1 cellular context compared by ENCODE assay signal in the genomic region with DNA sequence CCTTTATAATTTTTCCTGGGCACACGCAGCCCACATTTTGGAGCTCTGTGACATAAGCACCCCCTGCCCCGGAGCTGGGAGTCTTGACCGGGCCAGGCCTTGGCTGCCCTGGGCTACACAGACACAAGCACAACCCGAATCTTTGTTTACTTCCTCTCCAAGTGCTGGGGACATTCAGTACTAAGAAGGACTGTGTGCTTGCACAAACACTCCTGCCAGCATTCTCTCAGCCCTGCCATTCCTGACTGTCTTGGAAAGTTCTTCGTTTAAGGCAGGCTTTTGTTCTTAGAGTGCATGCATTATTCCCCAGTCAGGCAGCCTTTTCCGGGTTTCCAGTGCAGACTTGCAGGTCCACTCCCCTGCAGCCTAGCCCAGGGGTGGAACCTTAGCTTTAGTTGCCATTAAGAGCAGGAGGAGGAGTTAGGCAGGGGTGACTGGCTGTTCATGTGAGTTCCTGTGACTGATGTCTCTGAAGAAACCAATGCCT.
TF ChIP-seq lines count a peak whose summit lies in the region.

No MANE protein-coding gene starts in this region.

TF ChIP-seq in K562, 482 proteins besides CTCF, POLR2A, EP300 and RAD21 (continued from another document):
- TF ChIP-seq, protein P1, sequence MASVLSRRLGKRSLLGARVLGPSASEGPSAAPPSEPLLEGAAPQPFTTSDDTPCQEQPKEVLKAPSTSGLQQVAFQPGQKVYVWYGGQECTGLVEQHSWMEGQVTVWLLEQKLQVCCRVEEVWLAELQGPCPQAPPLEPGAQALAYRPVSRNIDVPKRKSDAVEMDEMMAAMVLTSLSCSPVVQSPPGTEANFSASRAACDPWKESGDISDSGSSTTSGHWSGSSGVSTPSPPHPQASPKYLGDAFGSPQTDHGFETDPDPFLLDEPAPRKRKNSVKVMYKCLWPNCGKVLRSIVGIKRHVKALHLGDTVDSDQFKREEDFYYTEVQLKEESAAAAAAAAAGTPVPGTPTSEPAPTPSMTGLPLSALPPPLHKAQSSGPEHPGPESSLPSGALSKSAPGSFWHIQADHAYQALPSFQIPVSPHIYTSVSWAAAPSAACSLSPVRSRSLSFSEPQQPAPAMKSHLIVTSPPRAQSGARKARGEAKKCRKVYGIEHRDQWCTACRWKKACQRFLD (CRISPR knock-in tag; IDR thresholded peaks at IDR 0.05) = peak; percentile 46; the same call in 1 of the 2 replicates
- TF ChIP-seq PHF20 (IDR thresholded peaks at IDR 0.05; ENCODE audit: partially characterized antibody) (peak; percentile 45), NCOA1 (IDR thresholded peaks at IDR 0.05; ENCODE audit: low read depth) (peak; percentile 46; the same call in 1 of the 2 replicates), PHF8 (IDR thresholded peaks at IDR 0.05; ENCODE audit: borderline replicate concordance, low read length) (peak; percentile 28; the same call in 1 of the 2 replicates), HDGF (IDR thresholded peaks at IDR 0.05) (0 out of 2 replicates have a peak, but pooled peaks have one; percentile 22), MTA1 (IDR thresholded peaks at IDR 0.05; ENCODE audit: borderline replicate concordance) (no peak)
- TF ChIP-seq, protein P2, sequence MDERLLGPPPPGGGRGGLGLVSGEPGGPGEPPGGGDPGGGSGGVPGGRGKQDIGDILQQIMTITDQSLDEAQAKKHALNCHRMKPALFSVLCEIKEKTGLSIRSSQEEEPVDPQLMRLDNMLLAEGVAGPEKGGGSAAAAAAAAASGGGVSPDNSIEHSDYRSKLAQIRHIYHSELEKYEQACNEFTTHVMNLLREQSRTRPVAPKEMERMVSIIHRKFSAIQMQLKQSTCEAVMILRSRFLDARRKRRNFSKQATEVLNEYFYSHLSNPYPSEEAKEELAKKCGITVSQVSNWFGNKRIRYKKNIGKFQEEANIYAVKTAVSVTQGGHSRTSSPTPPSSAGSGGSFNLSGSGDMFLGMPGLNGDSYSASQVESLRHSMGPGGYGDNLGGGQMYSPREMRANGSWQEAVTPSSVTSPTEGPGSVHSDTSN (CRISPR knock-in tag; IDR thresholded peaks at IDR 0.05; ENCODE audit: low read depth) = no peak
- TF ChIP-seq, protein P2 (tag; conservative IDR thresholded peaks at IDR 0.05; ENCODE audit: low read depth) = peak; percentile 29; the same call in 1 of the 2 replicates
- TF ChIP-seq, protein P3, sequence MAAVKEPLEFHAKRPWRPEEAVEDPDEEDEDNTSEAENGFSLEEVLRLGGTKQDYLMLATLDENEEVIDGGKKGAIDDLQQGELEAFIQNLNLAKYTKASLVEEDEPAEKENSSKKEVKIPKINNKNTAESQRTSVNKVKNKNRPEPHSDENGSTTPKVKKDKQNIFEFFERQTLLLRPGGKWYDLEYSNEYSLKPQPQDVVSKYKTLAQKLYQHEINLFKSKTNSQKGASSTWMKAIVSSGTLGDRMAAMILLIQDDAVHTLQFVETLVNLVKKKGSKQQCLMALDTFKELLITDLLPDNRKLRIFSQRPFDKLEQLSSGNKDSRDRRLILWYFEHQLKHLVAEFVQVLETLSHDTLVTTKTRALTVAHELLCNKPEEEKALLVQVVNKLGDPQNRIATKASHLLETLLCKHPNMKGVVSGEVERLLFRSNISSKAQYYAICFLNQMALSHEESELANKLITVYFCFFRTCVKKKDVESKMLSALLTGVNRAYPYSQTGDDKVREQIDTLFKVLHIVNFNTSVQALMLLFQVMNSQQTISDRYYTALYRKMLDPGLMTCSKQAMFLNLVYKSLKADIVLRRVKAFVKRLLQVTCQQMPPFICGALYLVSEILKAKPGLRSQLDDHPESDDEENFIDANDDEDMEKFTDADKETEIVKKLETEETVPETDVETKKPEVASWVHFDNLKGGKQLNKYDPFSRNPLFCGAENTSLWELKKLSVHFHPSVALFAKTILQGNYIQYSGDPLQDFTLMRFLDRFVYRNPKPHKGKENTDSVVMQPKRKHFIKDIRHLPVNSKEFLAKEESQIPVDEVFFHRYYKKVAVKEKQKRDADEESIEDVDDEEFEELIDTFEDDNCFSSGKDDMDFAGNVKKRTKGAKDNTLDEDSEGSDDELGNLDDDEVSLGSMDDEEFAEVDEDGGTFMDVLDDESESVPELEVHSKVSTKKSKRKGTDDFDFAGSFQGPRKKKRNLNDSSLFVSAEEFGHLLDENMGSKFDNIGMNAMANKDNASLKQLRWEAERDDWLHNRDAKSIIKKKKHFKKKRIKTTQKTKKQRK (IDR thresholded peaks at IDR 0.05; ENCODE audit: borderline replicate concordance, low read depth, low read length) = no peak
